Comparison of ENCODE assay signal across 9 cellular contexts in the genomic region with DNA sequence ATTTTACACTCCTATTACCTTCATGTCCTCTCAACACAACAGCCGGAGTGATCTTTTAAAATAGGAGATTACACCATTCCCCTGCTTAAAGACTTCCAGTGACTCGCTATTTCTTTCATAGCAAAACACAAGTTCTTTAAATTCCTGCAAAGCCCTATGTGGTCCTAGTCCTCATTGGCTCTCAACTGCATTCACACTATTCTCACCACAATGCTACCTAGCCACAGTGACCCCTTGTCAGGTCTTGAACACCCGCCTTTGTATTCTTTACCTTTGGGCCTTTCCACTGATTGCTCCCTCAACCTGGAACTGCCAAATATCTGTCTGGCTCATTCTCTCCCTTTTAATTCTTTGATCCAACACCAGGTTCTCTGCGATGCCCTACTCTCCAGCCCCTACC.
"Had no signal": no experiment of that assay in that cellular context is flagged by ENCODE, and none has a peak within 500 bp of the region (broad histone marks: within the 10 kb centered on the region; RNA-seq: fewer than 3 reads in every experiment).

No MANE protein-coding gene starts in this region.

- H3K4me2 ChIP-seq: GM23338 had no signal

- H3K4me3 ChIP-seq: GM23248, GM23338, HAP-1 had no signal

- H3K9me3 ChIP-seq: HAP-1 had no signal

- DNase-seq: GM23248, GOT3, H7, H9, HCEC 1CT, HFFc6 had no signal

- H3K4me3 Mint-ChIP-seq: GM23338, H9, HFFc6 had no signal

- ATAC-seq: GM23338, HCT116 had no signal

- H3K9me3 Mint-ChIP-seq: GM23338, H9, HFFc6 had no signal

- H3K4me1 ChIP-seq: HAP-1 had no signal

- H3K36me3 ChIP-seq: HAP-1 had no signal

- H3K4me1 Mint-ChIP-seq: GM23338, H9 had no signal

- H3K27ac ChIP-seq: GM23248 had no signal

- H3K27ac Mint-ChIP-seq: GM23338, H9, HFFc6 had no signal

- H3K9ac ChIP-seq: GM23248 had no signal
